1 cellular context compared by ENCODE assay signal in genomic region chr9:35923927-35924763, GRCh38.
TF ChIP-seq lines count a peak whose summit lies in the region.

No MANE protein-coding gene starts in this region.

TF ChIP-seq in HepG2, 621 proteins besides CTCF, POLR2A, EP300 and RAD21:
- TF ChIP-seq MAFK (conservative IDR thresholded peaks at IDR 0.05 in 1 of 2, IDR thresholded peaks at IDR 0.05 in 1 of 2; ENCODE audit: low read length in 2 of 2) (peak; percentile 59 to 71), MXD3 (CRISPR knock-in tag; IDR thresholded peaks at IDR 0.05) (no peak), MAFF (IDR thresholded peaks at IDR 0.05; ENCODE audit: low read depth, low read length) (peak; percentile 64), ZNF20 (CRISPR knock-in tag; IDR thresholded peaks at IDR 0.05) (no peak), ZNF143 (CRISPR knock-in tag; IDR thresholded peaks at IDR 0.05) (no peak), NR2F2 (IDR thresholded peaks at IDR 0.05; ENCODE audit: borderline replicate concordance, low read depth) (no peak), GATA4 (IDR thresholded peaks at IDR 0.05; ENCODE audit: borderline replicate concordance, low read depth) (no peak), CENPX (CRISPR knock-in tag; IDR thresholded peaks at IDR 0.05) (no peak), TEAD3 (CRISPR knock-in tag; optimal IDR thresholded peaks at IDR 0.05; ENCODE audit: borderline replicate concordance) (no peak), ZBTB49 (CRISPR knock-in tag; IDR thresholded peaks at IDR 0.05; ENCODE audit: borderline replicate concordance) (no peak)
